ENCODE assay signal across 24 cellular contexts in genomic region chr7:57529931-57530330, GRCh38.
"Had no signal": no experiment of that assay in that cellular context is flagged by ENCODE, and none has a peak within 500 bp of the region (broad histone marks: within the 10 kb centered on the region; RNA-seq: fewer than 3 reads in every experiment).

No MANE protein-coding gene starts in this region.

- ATAC-seq: effector memory CD8-positive, alpha-beta T cell; esophagus mucosa; foreskin keratinocyte; gastrocnemius medialis; gastroesophageal sphincter; heart left ventricle; heart right ventricle had no signal

- H3K27me3 ChIP-seq: colonic mucosa, dorsolateral prefrontal cortex, esophagus muscularis mucosa, esophagus squamous epithelium, foreskin keratinocyte, gastrocnemius medialis, gastroesophageal sphincter, heart left ventricle, heart right ventricle had no signal

- H3K36me3 ChIP-seq: colonic mucosa, esophagus muscularis mucosa, esophagus squamous epithelium, gastrocnemius medialis, gastroesophageal sphincter, heart left ventricle, heart right ventricle had no signal

- H3K9me3 ChIP-seq: colonic mucosa, esophagus muscularis mucosa, esophagus squamous epithelium, gastrocnemius medialis, gastroesophageal sphincter had no signal

- H3K27ac ChIP-seq: colonic mucosa, coronary artery, dorsolateral prefrontal cortex, epithelial cell of prostate, esophagus muscularis mucosa, esophagus squamous epithelium, foreskin keratinocyte, gastrocnemius medialis, gastroesophageal sphincter, heart left ventricle, heart right ventricle had no signal

- H3K4me1 ChIP-seq: colonic mucosa, esophagus muscularis mucosa, esophagus squamous epithelium, foreskin keratinocyte, gastrocnemius medialis, gastroesophageal sphincter, heart left ventricle, heart right ventricle had no signal

- DNase-seq: colonic mucosa; cortex of kidney; dermis blood vessel endothelial cell; dorsolateral prefrontal cortex; effector CD4-positive, alpha-beta T cell; effector CD8-positive, alpha-beta T cell; effector memory CD4-positive, alpha-beta T cell; effector memory CD8-positive, alpha-beta T cell; endodermal cell; erythroblast; esophagus squamous epithelium; foreskin fibroblast; foreskin keratinocyte; foreskin melanocyte; gastrocnemius medialis; glutamatergic neuron; head of caudate nucleus; heart left ventricle; heart right ventricle had no signal

- H3K4me3 ChIP-seq: colonic mucosa, coronary artery, dorsolateral prefrontal cortex, esophagus muscularis mucosa, esophagus squamous epithelium, gastrocnemius medialis, gastroesophageal sphincter, heart left ventricle, heart right ventricle had no signal
